ENCODE assay signal across 27 cellular contexts in the genomic region with DNA sequence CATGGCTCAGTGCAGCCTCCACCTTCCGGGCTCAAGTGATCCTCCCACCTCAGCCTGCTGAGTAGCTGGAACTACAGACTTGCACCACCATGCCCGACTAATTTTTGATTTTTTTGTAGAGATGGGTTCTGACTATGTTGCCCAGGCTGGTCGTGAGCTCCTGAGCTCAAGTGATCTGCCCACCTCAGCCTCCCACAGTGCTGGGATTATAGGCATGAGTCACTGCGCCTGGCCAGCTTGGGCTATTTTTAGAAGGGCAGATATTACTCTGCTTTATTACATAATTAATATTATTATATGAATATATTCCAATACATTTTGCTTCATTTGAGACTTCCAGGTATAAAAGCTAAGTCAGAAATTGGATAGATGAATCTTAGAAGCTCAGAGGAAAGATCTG.
"Had no signal": no experiment of that assay in that cellular context is flagged by ENCODE, and none has a peak within 500 bp of the region (broad histone marks: within the 10 kb centered on the region; RNA-seq: fewer than 3 reads in every experiment).

No MANE protein-coding gene starts in this region.

- H3K4me2 ChIP-seq: KMS-11 had no signal

- H3K27me3 ChIP-seq: brain microvascular endothelial cell, cardiac muscle cell had no signal

- H3K27ac ChIP-seq: brain microvascular endothelial cell, cardiac muscle cell, KMS-11, WERI-Rb-1 had no signal

- ATAC-seq: activated CD8-positive, alpha-beta memory T cell treated with anti-CD3 and anti-CD28 coated beads, Interleukin-2, amount 10 ng/mL, durations not matched to agents 7 days and 5 days; activated naive CD8-positive, alpha-beta T cell treated with anti-CD3 and anti-CD28 coated beads, Interleukin-2, amount 50 U/mL, for 24 hours; Panc1 had no signal

- H3K4me3 ChIP-seq: cardiac muscle cell had no signal

- DNase-seq: activated CD4-positive, alpha-beta memory T cell treated with anti-CD3 and anti-CD28 coated beads, Interleukin-2, amount 10 ng/mL, durations not matched to agents 7 days and 5 days; activated CD4-positive, alpha-beta T cell treated with anti-CD3 and anti-CD28 coated beads for 1 hour; activated CD4-positive, alpha-beta T cell treated with anti-CD3 and anti-CD28 coated beads for 48 hours; activated CD4-positive, CD25-positive, alpha-beta regulatory T cell; activated CD8-positive, alpha-beta memory T cell treated with anti-CD3 and anti-CD28 coated beads for 24 hours; activated CD8-positive, alpha-beta memory T cell treated with anti-CD3 and anti-CD28 coated beads, Interleukin-2, amount 10 ng/mL, durations not matched to agents 7 days and 5 days; activated CD8-positive, alpha-beta memory T cell treated with anti-CD3 and anti-CD28 coated beads, Interleukin-2, amount 50 U/mL, for 48 hours; activated effector memory CD4-positive, alpha-beta T cell treated with Interleukin-2 at 50 U/mL for 16 hours; activated naive CD4-positive, alpha-beta T cell treated with anti-CD3 and anti-CD28 coated beads, Interleukin-2, amount 10 ng/mL, durations not matched to agents 7 days and 5 days; activated naive CD8-positive, alpha-beta T cell treated with anti-CD3 and anti-CD28 coated beads, Interleukin-2, amount 50 U/mL, for 24 hours; activated T-cell treated with anti-CD3 and anti-CD28 coated beads, Interleukin-2, amount 50 U/mL, for 48 hours; amniotic stem cell; aorta; brain microvascular endothelial cell; NCI-H1105; NCI-H1436; NCI-H1694; NCI-H1930; NCI-H2081 treated with DMSO at 0.1 percent for 48 hours; NCI-H226; NCI-H524 treated with DMSO at 0.1 percent for 48 hours; SIG-M5; T1000; WERI-Rb-1 had no signal

- H3K9ac ChIP-seq: KMS-11 had no signal

- H3K36me3 ChIP-seq: brain microvascular endothelial cell, cardiac muscle cell, WERI-Rb-1 had no signal
